In genomic region chr15:74373731-74374647, GRCh38 we compare ENCODE assay signal across 8 cellular contexts. TPM values are rescaled to one million over a fixed set of nuclear protein-coding genes. Genes with fewer than 3 reads are reported as not detected.
DNase-seq lines count a peak whose midpoint lies in the region; ATAC-seq and TF ChIP-seq lines count a peak whose summit lies in the region.

No MANE protein-coding gene starts in this region.

- no peak overlapping the region for H3K4ac ChIP-seq in H9 (ENCODE audit: low read depth, low read length)

- H3K36me3 Mint-ChIP-seq in H9 (ENCODE audit: insufficient read depth in 1 of 3, low read depth in 3 of 3) = no peaks in the 10 kb centered on the region
- no peaks in the 10 kb centered on the region for H3K36me3 Mint-ChIP-seq in neural crest cell (ENCODE audit: low read depth)

- H3K9me3 Mint-ChIP-seq in H9 = no peaks in the 10 kb centered on the region
- H3K9me3 Mint-ChIP-seq in neural crest cell = no peaks in the 10 kb centered on the region
- H3K9me3 Mint-ChIP-seq in stimulated activated naive CD8-positive, alpha-beta T cell treated with anti-CD3 and anti-CD28 coated beads, Interleukin-15, amount 100 ng/mL, for 72 hours = no peaks in the 10 kb centered on the region

- H3K27ac ChIP-seq in H9 (ENCODE audit: insufficient read length, low read depth, low read length) (no peak overlapping the region), RWPE2 (ENCODE audit: poor library complexity, severe bottlenecking) (peak overlapping the region; percentile 58)

- H3K4me1 Mint-ChIP-seq in H9 = peaks cover 17 to 18% of the 10 kb centered on the region in 2 experiments
- H3K4me1 Mint-ChIP-seq in neural crest cell = peaks cover 21% of the 10 kb centered on the region
- H3K4me1 Mint-ChIP-seq in stimulated activated naive CD8-positive, alpha-beta T cell treated with anti-CD3 and anti-CD28 coated beads, Interleukin-15, amount 100 ng/mL, for 72 hours = peaks cover 57% of the 10 kb centered on the region

- H3K27ac Mint-ChIP-seq in H9 = peak overlapping the region in 1 of 3 experiments; percentile 55; a peak in 1 of 7 replicates
- H3K27ac Mint-ChIP-seq in neural crest cell (ENCODE audit: unreplicated experiment) = peak overlapping the region; percentile 43
- peak overlapping the region in 1 of 2 donors; percentile 3 for H3K27ac Mint-ChIP-seq in stimulated activated naive CD8-positive, alpha-beta T cell treated with anti-CD3 and anti-CD28 coated beads, Interleukin-15, amount 100 ng/mL, for 72 hours

- peaks cover 11% of the 10 kb centered on the region for H3K23me2 ChIP-seq in H9 (ENCODE audit: insufficient read length, low read depth, low read length, poor library complexity, severe bottlenecking)

- no peak overlapping the region for H2BK15ac ChIP-seq in H9 (ENCODE audit: low read depth, low read length)

- ATAC-seq in RWPE2 (ENCODE audit: low read depth) = peak; percentile 89
- peak; percentile 95 for ATAC-seq in stimulated activated naive CD8-positive, alpha-beta T cell treated with anti-CD3 and anti-CD28 coated beads, Interleukin-15, amount 100 ng/mL, for 72 hours

- no peaks in the 10 kb centered on the region for H3K79me2 ChIP-seq in H9 (ENCODE audit: insufficient read depth, low read length)

- no peak overlapping the region for H3K14ac ChIP-seq in H9 (ENCODE audit: insufficient read depth, low read length)

- TF ChIP-seq CTCF in H9 (conservative IDR thresholded peaks at IDR 0.05) (peak; percentile 92), RWPE2 (IDR thresholded peaks at IDR 0.05; ENCODE audit: poor library complexity, severe bottlenecking) (peak; percentile 99), fibroblast of villous mesenchyme (IDR thresholded peaks at IDR 0.05; ENCODE audit: insufficient read depth, low read depth, low read length) (peak; percentile 86), neural crest cell (conservative IDR thresholded peaks at IDR 0.05) (peak; percentile 92)

- WGBS in H9 (ENCODE audit: extremely low coverage, insufficient read length, low lambda C conversion rate) = no CpG with 5 or more reads among the region's 62 CpGs

- no peak overlapping the region for H2BK20ac ChIP-seq in H9 (ENCODE audit: low read depth, low read length, poor library complexity, severe bottlenecking)

- H4K91ac ChIP-seq in H9 (ENCODE audit: insufficient read length, low read depth, low read length) = no peak overlapping the region

- no peaks in the 10 kb centered on the region; the same call in 1 of the 2 replicates for H3K27me3 ChIP-seq in H9 (ENCODE audit: insufficient read depth, low read length)
- no peaks in the 10 kb centered on the region for H3K27me3 ChIP-seq in RWPE2 (ENCODE audit: insufficient read depth, poor library complexity, severe bottlenecking)

- no peak overlapping the region for H3T11ph ChIP-seq in H9 (ENCODE audit: low read length)

- H4K20me1 ChIP-seq in H9 (ENCODE audit: control insufficient read depth, insufficient read depth, insufficient read length) = no peaks in the 10 kb centered on the region

- H3K23ac ChIP-seq in H9 (ENCODE audit: insufficient read length, low read depth, low read length) = no peak overlapping the region

- no peak overlapping the region for H2AFZ ChIP-seq in H9 (ENCODE audit: low read length)

- H4K5ac ChIP-seq in H9 (ENCODE audit: insufficient read length, low read depth, low read length) = no peak overlapping the region

- DNase-seq in ELR (ENCODE audit: low read depth) (peak; percentile 91), H9 (peak; percentile 98), M059J (ENCODE audit: low read depth) (peak; percentile 88), RWPE2 (ENCODE audit: low spot score) (peak; percentile 99), fibroblast of villous mesenchyme (ENCODE audit: low read depth) (peak; percentile 83), neural crest cell (ENCODE audit: low read depth, low spot score) (peak; percentile 96)
- peak; percentile 93 for DNase-seq in activated T-helper 9 cell treated with anti-CD3 and anti-CD28 coated beads, Interleukin-2, amount 50 U/mL, for 16 hours (ENCODE audit: low read depth)
- peak; percentile 90 to 93 for DNase-seq in stimulated activated naive CD8-positive, alpha-beta T cell treated with anti-CD3 and anti-CD28 coated beads, Interleukin-15, amount 100 ng/mL, for 72 hours

- H3K18ac ChIP-seq in H9 (ENCODE audit: insufficient read length, low read depth, low read length) = no peak overlapping the region

- no peak overlapping the region for H2BK120ac ChIP-seq in H9 (ENCODE audit: low read depth, low read length, poor library complexity, severe bottlenecking)

- H3K4me1 ChIP-seq in H9 (ENCODE audit: insufficient read depth, low read length) = no peaks in the 10 kb centered on the region; the same call in 1 of the 2 replicates
- H3K4me1 ChIP-seq in RWPE2 (ENCODE audit: insufficient read depth, poor library complexity, severe bottlenecking) = peaks cover 6% of the 10 kb centered on the region

- H3K9ac ChIP-seq in H9 (ENCODE audit: extremely low read depth, insufficient read length, low read length) = no peak overlapping the region

- H3K4me3 Mint-ChIP-seq in H9 (peak overlapping the region; percentile 69 to 82), neural crest cell (peak overlapping the region; percentile 83)
- peak overlapping the region; percentile 88 to 93 for H3K4me3 Mint-ChIP-seq in stimulated activated naive CD8-positive, alpha-beta T cell treated with anti-CD3 and anti-CD28 coated beads, Interleukin-15, amount 100 ng/mL, for 72 hours

- H2BK5ac ChIP-seq in H9 (ENCODE audit: insufficient read length, low read length) = no peak overlapping the region

- H3K4me3 ChIP-seq in RWPE2 (ENCODE audit: severe bottlenecking) (peak overlapping the region; percentile 42), fibroblast of villous mesenchyme (ENCODE audit: low read depth, low read length) (peak overlapping the region; percentile 78)

- no peak overlapping the region for H2BK12ac ChIP-seq in H9 (ENCODE audit: insufficient read length, low read depth, low read length)

- H4K8ac ChIP-seq in H9 (replicated peaks; ENCODE audit: insufficient read length, low read depth, low read length) = no peak overlapping the region

- H3K79me1 ChIP-seq in H9 (ENCODE audit: insufficient read depth, low read depth, low read length, poor library complexity, severe bottlenecking) = no peaks in the 10 kb centered on the region

- H3K9me3 ChIP-seq in H9 (ENCODE audit: control insufficient read depth, low read depth, low read length) = no peaks in the 10 kb centered on the region
- no peaks in the 10 kb centered on the region for H3K9me3 ChIP-seq in RWPE2 (ENCODE audit: severe bottlenecking)

- H2AK5ac ChIP-seq in H9 (ENCODE audit: insufficient read length, low read length) = no peak overlapping the region

- H3K36me3 ChIP-seq in RWPE2 (ENCODE audit: low read depth) = no peaks in the 10 kb centered on the region

- H3K4me2 ChIP-seq in H9 (ENCODE audit: insufficient read depth, insufficient read length, low read length) = peak overlapping the region; percentile 50

- no peak overlapping the region for H3K56ac ChIP-seq in H9 (ENCODE audit: insufficient read length, low read depth, low read length)

- H3K27me3 Mint-ChIP-seq in H9 (ENCODE audit: low read depth) = peaks cover 19% of the 10 kb centered on the region
- peaks cover 34% of the 10 kb centered on the region for H3K27me3 Mint-ChIP-seq in neural crest cell (ENCODE audit: low read depth)
- peaks cover 21% of the 10 kb centered on the region for H3K27me3 Mint-ChIP-seq in stimulated activated naive CD8-positive, alpha-beta T cell treated with anti-CD3 and anti-CD28 coated beads, Interleukin-15, amount 100 ng/mL, for 72 hours

RNA-seq across cellular contexts. Expression of gene CYP11A1, which starts 6.5 kb away (rescaled TPM):
- total RNA-seq in H9 (2021) = 1.7 and 2.3 TPM in 2 replicates
- 0.07 and 0.10 TPM in 2 replicates for total RNA-seq in M059J (2014; rRNA removed; shearing (Covaris generic))
- 0.64 and 0.86 TPM in 2 replicates for total RNA-seq in fibroblast of villous mesenchyme
- 0.77 and 1.0 TPM in 2 replicates for total RNA-seq in neural crest cell

RNA-seq across cellular contexts. Expression of gene SEMA7A, which starts 59.8 kb away (rescaled TPM):
- total RNA-seq in H9 (2021) (5.7 and 7.0 TPM in 2 replicates), fibroblast of villous mesenchyme (16.8 and 24.6 TPM in 2 replicates), neural crest cell (12.3 and 14.4 TPM in 2 replicates)
- total RNA-seq in M059J (2014; rRNA removed; shearing (Covaris generic)) = 21.4 and 37.5 TPM in 2 replicates
